Comparison of ENCODE assay signal across 8 cellular contexts in the genomic region with DNA sequence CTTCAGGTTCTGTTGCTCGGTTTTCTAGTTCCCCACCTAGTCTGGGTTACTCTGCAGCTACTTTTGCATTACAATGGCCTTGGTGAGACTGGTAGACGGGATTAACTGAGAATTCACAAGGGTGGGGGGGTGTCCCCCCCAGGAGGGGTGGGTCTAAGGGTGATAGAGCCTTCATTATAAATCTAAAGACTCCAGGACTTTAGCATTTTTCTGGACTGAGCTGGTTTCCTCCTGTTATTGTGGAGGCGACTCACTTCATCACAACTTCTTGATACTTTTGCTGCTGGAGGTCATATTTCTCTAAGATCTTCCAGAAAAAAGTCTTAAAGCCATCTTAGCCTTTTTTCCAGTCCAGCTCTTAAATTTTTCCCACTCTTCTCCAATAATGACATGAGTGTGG. TPM values are rescaled to one million over a fixed set of nuclear protein-coding genes. Genes with fewer than 3 reads are reported as not detected.
DNase-seq lines count a peak whose midpoint lies in the region; ATAC-seq, FAIRE-seq and TF ChIP-seq lines count a peak whose summit lies in the region.
"Not testable (repeated sequence)": the region's sequence is repeated elsewhere in the genome, so short reads cannot be mapped to it uniquely, and the experiment has no call there.
"Had no signal": no experiment of that assay in that cellular context is flagged by ENCODE, and none has a peak within 500 bp of the region (broad histone marks: within the 10 kb centered on the region; RNA-seq: fewer than 3 reads in every experiment).

No MANE protein-coding gene starts in this region.

- not testable (repeated sequence) for TF ChIP-seq EP300 in A549 (IDR thresholded peaks at IDR 0.05); HepG2 (IDR thresholded peaks at IDR 0.05; ENCODE audit: low read depth in 2 of 2, low read length in 2 of 2); HepG2 (CRISPR knock-in tag; IDR thresholded peaks at IDR 0.05; ENCODE audit: borderline replicate concordance)

- dilution Hi-C loops in IMR-90 (cut with HindIII; ENCODE audit: low sequenced_read_pairs, unreplicated experiment): not testable (repeated sequence)

- not testable (repeated sequence) for H3K4me2 ChIP-seq in A549; IMR-90 (ENCODE audit: low read depth, low read length); HepG2 (ENCODE audit: low read depth, low read length)

- not testable (repeated sequence) for H3K23ac ChIP-seq in IMR-90 (ENCODE audit: low read depth, low read length)

- H3K27ac ChIP-seq in A549 (peak overlapping the region; percentile 81 to 87; a peak in 4 of 6 replicates), HepG2 (ENCODE audit: extremely low read length, insufficient read depth, low read length) (peak overlapping the region; percentile 99)
- H3K27ac ChIP-seq in IMR-90 (ENCODE audit: insufficient read depth, low read length); endodermal cell (ENCODE audit: low read depth, low read length): not testable (repeated sequence)

- not testable (repeated sequence) for H2BK120ac ChIP-seq in IMR-90 (ENCODE audit: low read depth, low read length)

- not testable (repeated sequence) for H3K4ac ChIP-seq in IMR-90 (ENCODE audit: low read depth, low read length)

- not testable (repeated sequence) for H2AK9ac ChIP-seq in IMR-90 (replicated peaks; ENCODE audit: low read depth, low read length, poor library complexity)

- 0 out of 4 replicates have a peak overlapping the region, but pooled peaks of 1 of the 2 experiments have one; percentile 47 for H4K8ac ChIP-seq in IMR-90 (ENCODE audit: low read depth in 2 of 2, low read length in 2 of 2)

- not testable (repeated sequence) for H4K91ac ChIP-seq in IMR-90 (ENCODE audit: insufficient read depth, low read depth, low read length)

- not testable (repeated sequence) for H2BK15ac ChIP-seq in IMR-90 (ENCODE audit: low read depth, low read length)

- H3K27ac Mint-ChIP-seq in endodermal cell: peak overlapping the region; percentile 10

- H3K36me3 ChIP-seq in IMR-90 (ENCODE audit: control insufficient read depth, insufficient read depth, low read length); endodermal cell (ENCODE audit: control insufficient read depth, insufficient read depth, low read length); HepG2 (replicated peaks in 1 of 2; ENCODE audit: control insufficient read depth in 1 of 2, insufficient read depth in 2 of 2, low read length in 2 of 2): not testable (repeated sequence)

- intact Hi-C loops in IMR-90 (cut with micrococcal nuclease); HepG2 (cut with micrococcal nuclease; ENCODE audit: unreplicated experiment): not testable (repeated sequence)

- not testable (repeated sequence) for H3K14ac ChIP-seq in IMR-90 (replicated peaks; ENCODE audit: low read depth, low read length)

- CTCF ChIA-PET in A549 (lab: Yijun Ruan, JAX): interaction anchor here (2.0 kb wide), 1 partner anchor 60 kb away, joined by 4 read pairs; no protein-coding TSS in a partner anchor
- CTCF ChIA-PET in IMR-90 (lab: Yijun Ruan, JAX); HepG2 (lab: Yijun Ruan, JAX; ENCODE audit: low intra/inter-chr PET ratio, low total read pairs): not testable (repeated sequence)

- not testable (repeated sequence) for H4K20me1 ChIP-seq in IMR-90 (ENCODE audit: insufficient read depth, low read length); HepG2 (ENCODE audit: insufficient read depth, low read length)

- not testable (repeated sequence) for BruUV-seq in IMR-90 (replicated peaks; lab: Mats Ljungman, UMichigan); HepG2 (replicated peaks; lab: Mats Ljungman, UMichigan)

- not testable (repeated sequence) for H3K9me3 Mint-ChIP-seq in endodermal cell

- H3K9ac ChIP-seq in IMR-90 (ENCODE audit: low read depth, low read length); endodermal cell (ENCODE audit: extremely low read depth, low read length, poor library complexity, severe bottlenecking): not testable (repeated sequence)
- H3K9ac ChIP-seq in HepG2 (ENCODE audit: insufficient read depth, low read depth, low read length): peak overlapping the region; percentile 84

- H2BK20ac ChIP-seq in IMR-90 (ENCODE audit: low read depth, low read length): not testable (repeated sequence)

- H2AK5ac ChIP-seq in IMR-90 (ENCODE audit: low read depth, low read length): not testable (repeated sequence)

- not testable (repeated sequence) for FAIRE-seq in A549 (lab: Jason Lieb, UNC); HepG2 (lab: Jason Lieb, UNC)

- DNase-seq in A549 (ENCODE audit: low read depth in 1 of 2, low spot score in 1 of 2); HepG2 (ENCODE audit: low spot score): not testable (repeated sequence)
- peak; percentile 35 for DNase-seq in EH (ENCODE audit: low read depth)
- peak; percentile 15 for DNase-seq in HCEC 1CT
- peak; percentile 19 for DNase-seq in IMR-90
- peak; percentile 26 for DNase-seq in amniotic epithelial cell (ENCODE audit: low read depth)
- DNase-seq in endodermal cell: peak; percentile 74

- H3K4me1 Mint-ChIP-seq in endodermal cell: peaks cover 21% of the 10 kb centered on the region

- peaks cover 32% of the 10 kb centered on the region for H3K79me2 ChIP-seq in HepG2 (ENCODE audit: insufficient read depth, low read length)

- POLR2A ChIA-PET in A549 (lab: Yijun Ruan, JAX); IMR-90 (lab: Charles Lee; ENCODE audit: unreplicated experiment): not testable (repeated sequence)
- POLR2A ChIA-PET in HepG2 (lab: Yijun Ruan, JAX): interaction anchor here (3.0 kb wide), 1 partner anchor 14 kb away, joined by 58 read pairs; no protein-coding TSS in a partner anchor

- H3K56ac ChIP-seq in IMR-90 (ENCODE audit: extremely low read depth, insufficient read depth, low read length): not testable (repeated sequence)

- not testable (repeated sequence) for H3K79me1 ChIP-seq in IMR-90 (ENCODE audit: low read depth in 1 of 2, low read length in 2 of 2)

- ATAC-seq in A549; IMR-90 (ENCODE audit: low read depth); HepG2: not testable (repeated sequence)

- H3K4me3 Mint-ChIP-seq in endodermal cell: not testable (repeated sequence)

- not testable (repeated sequence) for TF ChIP-seq RAD21 in A549 (conservative IDR thresholded peaks at IDR 0.05 in 1 of 2, IDR thresholded peaks at IDR 0.05 in 1 of 2); IMR-90 (IDR thresholded peaks at IDR 0.05; ENCODE audit: low read length); HepG2 (CRISPR knock-in tag; IDR thresholded peaks at IDR 0.05)

- WGBS in A549 (ENCODE audit: missing lambda C conversion rate): 68% methylated on average over 3 of the region's 3 CpGs
- no CpG with 5 or more reads among the region's 3 CpGs for WGBS in IMR-90 (ENCODE audit: extremely low coverage in 2 of 2, insufficient read length in 1 of 2), 2 experiments
- 74 to 94% methylated on average over 1 to 2 of the region's 3 CpGs for WGBS in endodermal cell (ENCODE audit: insufficient coverage in 1 of 2, insufficient read length in 1 of 2), 2 experiments
- 85% methylated on average over 3 of the region's 3 CpGs for WGBS in HepG2 (ENCODE audit: low lambda C conversion rate)

- H4K5ac ChIP-seq in IMR-90 (ENCODE audit: low read depth, low read length): not testable (repeated sequence)

- not testable (repeated sequence) for H3K9me1 ChIP-seq in IMR-90 (ENCODE audit: insufficient read depth, low read length)

- not testable (repeated sequence) for H3K36me3 Mint-ChIP-seq in endodermal cell (ENCODE audit: low read depth)

- not testable (repeated sequence) for H3K4me3 ChIP-seq in A549; IMR-90 (ENCODE audit: insufficient read depth, low read depth, low read length); endodermal cell (ENCODE audit: low read length); HepG2 (replicated peaks in 1 of 3; ENCODE audit: insufficient read depth in 1 of 3, low read depth in 2 of 3, low read length in 3 of 3)

- in situ Hi-C loops in IMR-90 (cut with MboI; ENCODE audit: low sequenced_read_pairs); HepG2 (cut with HindIII; ENCODE audit: extremely low pct_ligation_motif_present, low pct_unique_long_range_greater_than_20kb): not testable (repeated sequence)

- TF ChIP-seq CTCF in A549 (IDR thresholded peaks at IDR 0.05); IMR-90 (conservative IDR thresholded peaks at IDR 0.05; ENCODE audit: low read depth, low read length); endodermal cell (conservative IDR thresholded peaks at IDR 0.05); HepG2 (CRISPR knock-in tag; IDR thresholded peaks at IDR 0.05): not testable (repeated sequence)

- H2BK5ac ChIP-seq in IMR-90 (ENCODE audit: low read depth, low read length, poor library complexity, severe bottlenecking): not testable (repeated sequence)

- H3K9me3 ChIP-seq in A549; IMR-90 (ENCODE audit: control insufficient read depth, insufficient read depth, low read length); endodermal cell (ENCODE audit: control insufficient read depth, low read length); HepG2 (ENCODE audit: low read length): not testable (repeated sequence)

- not testable (repeated sequence) for H2AFZ ChIP-seq in IMR-90 (replicated peaks; ENCODE audit: low read length, poor library complexity); HepG2 (ENCODE audit: low read length)

- not testable (repeated sequence) for H3K27me3 ChIP-seq in IMR-90 (ENCODE audit: control insufficient read depth, insufficient read depth, low read length); endodermal cell (ENCODE audit: control insufficient read depth, insufficient read depth, low read length, poor library complexity, severe bottlenecking); HepG2 (ENCODE audit: control insufficient read depth in 1 of 2, insufficient read depth in 2 of 2, low read length in 2 of 2)

- TF ChIP-seq POLR2A in A549 (IDR thresholded peaks at IDR 0.05; ENCODE audit: low read length); IMR-90 (IDR thresholded peaks at IDR 0.05; ENCODE audit: low read depth, low read length); HepG2 (IDR thresholded peaks at IDR 0.05; ENCODE audit: insufficient read depth in 1 of 2, low read depth in 2 of 2, low read length in 2 of 2): not testable (repeated sequence)

- not testable (repeated sequence) for H3K27me3 Mint-ChIP-seq in endodermal cell (ENCODE audit: insufficient read depth)

- H3K18ac ChIP-seq in IMR-90 (ENCODE audit: low read depth, low read length): 0 out of 2 replicates have a peak overlapping the region, but pooled peaks have one; percentile 23

- peaks cover 18% of the 10 kb centered on the region for H3K4me1 ChIP-seq in A549
- H3K4me1 ChIP-seq in IMR-90 (ENCODE audit: control insufficient read depth, insufficient read depth, low read length); endodermal cell (ENCODE audit: control insufficient read depth, insufficient read depth, low read length): not testable (repeated sequence)
- H3K4me1 ChIP-seq in HepG2 (ENCODE audit: insufficient read depth, low read length): peaks cover 65% of the 10 kb centered on the region

RNA-seq across cellular contexts. Expression of gene SLC2A14, which starts 19.5 kb away (rescaled TPM):
- polyA plus RNA-seq in A549 (2011; rRNA removed): 0.68 and 0.91 TPM in 2 replicates
- polyA plus RNA-seq in A549 (2012; cell fraction: cytosol; rRNA removed): 0.03 and 0.05 TPM in 2 replicates
- 0.14 and 0.84 TPM in 2 replicates for polyA plus RNA-seq in A549 (2012; cell fraction: nucleus; rRNA removed)
- 0.16 to 0.30 TPM (median 0.25 TPM) in 3 replicates for polyA plus RNA-seq in A549 (2017; fragmentation: RNase III; extraction: RNeasy Plus Mini Kit Qiagen cat#74134 plus additional on column Dnase treatment)
- polyA minus RNA-seq in A549 (2011; rRNA and poly(A)+ RNA removed): 0.17 and 0.92 TPM in 2 replicates
- under 0.01 TPM in 1 of 2 replicates, not detected in the other for total RNA-seq in IMR-90 (2012; rRNA removed)
- polyA plus RNA-seq in IMR-90 (2012; rRNA removed): 0.05 and 0.07 TPM in 2 replicates
- polyA plus RNA-seq in IMR-90 (2012; cell fraction: cytosol; rRNA removed): 0.05 TPM in 1 of 2 replicates, not detected in the other
- polyA plus RNA-seq in IMR-90 (2012; cell fraction: nucleus; rRNA removed; ENCODE audit: low replicate concordance): 0.10 and 0.30 TPM in 2 replicates
- 10 to 100 TPM; 35.9 to 70.9 TPM for total RNA-seq in endodermal cell
- 0.50 TPM for polyA plus RNA-seq in endodermal cell (2013, experiment 1 of 2)
- polyA plus RNA-seq in endodermal cell (2013, experiment 2 of 2): 0.54 TPM
- total RNA-seq in HepG2 (2016; rRNA removed; fragmentation: Illumina TruSeq; extraction: Trizol): 6.6 and 7.7 TPM in 2 replicates
- total RNA-seq in HepG2 (2016; cell fraction: cytosol; rRNA removed; fragmentation: Illumina TruSeq; extraction: Trizol; ENCODE audit: low read depth): 3.1 and 3.3 TPM in 2 replicates
- 4.0 and 7.7 TPM in 2 replicates for total RNA-seq in HepG2 (2016; cell fraction: insoluble cytoplasmic fraction; rRNA removed; fragmentation: Illumina TruSeq; extraction: Trizol)
- 3.2 TPM in 2 replicates for total RNA-seq in HepG2 (2016; cell fraction: membrane; rRNA removed; fragmentation: Illumina TruSeq; extraction: Trizol)
- 7.9 and 9.0 TPM in 2 replicates for total RNA-seq in HepG2 (2016; cell fraction: nucleus; rRNA removed; fragmentation: Illumina TruSeq; extraction: Trizol)
- polyA plus RNA-seq in HepG2 (2011; rRNA removed): 30.5 and 39.0 TPM in 2 replicates
- 24.0 and 28.8 TPM in 2 replicates for polyA plus RNA-seq in HepG2 (2011; cell fraction: cytosol; rRNA removed)
- 49.2 and 50.3 TPM in 2 replicates for polyA plus RNA-seq in HepG2 (2011; cell fraction: nucleus; rRNA removed)
- 11.2 and 16.0 TPM in 2 replicates for polyA plus RNA-seq in HepG2 (2012)
- 0.50 and 0.70 TPM in 2 replicates for polyA plus RNA-seq in HepG2 (2016; cell fraction: cytosol; fragmentation: Illumina TruSeq; extraction: Trizol; ENCODE audit: low read depth)
- polyA plus RNA-seq in HepG2 (2016; cell fraction: insoluble cytoplasmic fraction; fragmentation: Illumina TruSeq; extraction: Trizol; ENCODE audit: low read depth): 4.1 and 5.4 TPM in 2 replicates
- 1.4 and 1.5 TPM in 2 replicates for polyA plus RNA-seq in HepG2 (2016; cell fraction: membrane; fragmentation: Illumina TruSeq; extraction: Trizol; ENCODE audit: low read depth)
- polyA plus RNA-seq in HepG2 (2016; cell fraction: nucleus; fragmentation: Illumina TruSeq; extraction: Trizol; ENCODE audit: insufficient read depth, low read depth): 21.8 and 24.7 TPM in 2 replicates
- 0.09 and 35.8 TPM in 2 replicates for polyA minus RNA-seq in HepG2 (2011; rRNA and poly(A)+ RNA removed; ENCODE audit: low replicate concordance)
- 11.6 and 14.8 TPM in 2 replicates for polyA minus RNA-seq in HepG2 (2011; cell fraction: cytosol; rRNA and poly(A)+ RNA removed)
- 25.6 and 26.0 TPM in 2 replicates for polyA minus RNA-seq in HepG2 (2011; cell fraction: nucleus; rRNA and poly(A)+ RNA removed)
- total RNA-seq: HT-29 had no signal

RNA-seq across cellular contexts. Expression of gene SLC2A3, which starts 43.8 kb away (rescaled TPM):
- polyA plus RNA-seq in A549 (2011; rRNA removed) (52.4 and 56.4 TPM in 2 replicates), A549 (2017; fragmentation: RNase III; extraction: RNeasy Plus Mini Kit Qiagen cat#74134 plus additional on column Dnase treatment) (7.8 to 13.3 TPM (median 8.7 TPM) in 3 replicates), IMR-90 (2012; rRNA removed) (38.2 and 46.1 TPM in 2 replicates), HepG2 (2011; rRNA removed) (282 and 580 TPM in 2 replicates)
- 8.3 and 11.1 TPM in 2 replicates for polyA plus RNA-seq in A549 (2012; cell fraction: cytosol; rRNA removed)
- polyA plus RNA-seq in A549 (2012; cell fraction: nucleus; rRNA removed): 15.0 and 23.3 TPM in 2 replicates
- polyA minus RNA-seq in A549 (2011; rRNA and poly(A)+ RNA removed): 72.9 and 109 TPM in 2 replicates
- total RNA-seq in IMR-90 (2012; rRNA removed) (54.8 and 113 TPM in 2 replicates), endodermal cell (1,000 to 10,000 TPM; 1,330 to 2,480 TPM), HepG2 (2016; rRNA removed; fragmentation: Illumina TruSeq; extraction: Trizol) (22.6 and 39.3 TPM in 2 replicates)
- polyA plus RNA-seq in IMR-90 (2012; cell fraction: cytosol; rRNA removed): 19.4 and 27.9 TPM in 2 replicates
- polyA plus RNA-seq in IMR-90 (2012; cell fraction: nucleus; rRNA removed; ENCODE audit: low replicate concordance): 44.9 and 179 TPM in 2 replicates
- polyA plus RNA-seq in endodermal cell (2013, experiment 1 of 2): 758 TPM
- polyA plus RNA-seq in endodermal cell (2013, experiment 2 of 2): 902 TPM
- total RNA-seq in HepG2 (2016; cell fraction: cytosol; rRNA removed; fragmentation: Illumina TruSeq; extraction: Trizol; ENCODE audit: low read depth): 4.1 and 6.1 TPM in 2 replicates
- total RNA-seq in HepG2 (2016; cell fraction: insoluble cytoplasmic fraction; rRNA removed; fragmentation: Illumina TruSeq; extraction: Trizol): 23.5 and 38.0 TPM in 2 replicates
- total RNA-seq in HepG2 (2016; cell fraction: membrane; rRNA removed; fragmentation: Illumina TruSeq; extraction: Trizol): 8.7 and 10.8 TPM in 2 replicates
- 44.8 and 53.2 TPM in 2 replicates for total RNA-seq in HepG2 (2016; cell fraction: nucleus; rRNA removed; fragmentation: Illumina TruSeq; extraction: Trizol)
- polyA plus RNA-seq in HepG2 (2011; cell fraction: cytosol; rRNA removed): 309 and 461 TPM in 2 replicates
- 109 and 185 TPM in 2 replicates for polyA plus RNA-seq in HepG2 (2011; cell fraction: nucleus; rRNA removed)
- polyA plus RNA-seq in HepG2 (2012): 113 and 491 TPM in 2 replicates
- polyA plus RNA-seq in HepG2 (2016; cell fraction: cytosol; fragmentation: Illumina TruSeq; extraction: Trizol; ENCODE audit: low read depth): 1.8 and 2.1 TPM in 2 replicates
- polyA plus RNA-seq in HepG2 (2016; cell fraction: insoluble cytoplasmic fraction; fragmentation: Illumina TruSeq; extraction: Trizol; ENCODE audit: low read depth): 10.2 and 12.0 TPM in 2 replicates
- 3.1 and 4.6 TPM in 2 replicates for polyA plus RNA-seq in HepG2 (2016; cell fraction: membrane; fragmentation: Illumina TruSeq; extraction: Trizol; ENCODE audit: low read depth)
- polyA plus RNA-seq in HepG2 (2016; cell fraction: nucleus; fragmentation: Illumina TruSeq; extraction: Trizol; ENCODE audit: insufficient read depth, low read depth): 49.3 and 51.9 TPM in 2 replicates
- polyA minus RNA-seq in HepG2 (2011; rRNA and poly(A)+ RNA removed; ENCODE audit: low replicate concordance): 79.9 and 1,387 TPM in 2 replicates
- polyA minus RNA-seq in HepG2 (2011; cell fraction: cytosol; rRNA and poly(A)+ RNA removed): 227 and 431 TPM in 2 replicates
- polyA minus RNA-seq in HepG2 (2011; cell fraction: nucleus; rRNA and poly(A)+ RNA removed): 200 and 331 TPM in 2 replicates
- total RNA-seq: HT-29 had no signal

Comparison
In these comparisons a context has a peak if more than half of its experiments do, and no peak if none do; other contexts are left out.
1. RNA of gene SLC2A3, which starts 43.8 kb away (total RNA-seq): 1,330 to 2,480 TPM in endodermal cell; 54.8 to 113 TPM in IMR-90 and 4.1 to 53.2 TPM in HepG2; every median in the first group is over 10 times any median in the second.